In the genomic region with DNA sequence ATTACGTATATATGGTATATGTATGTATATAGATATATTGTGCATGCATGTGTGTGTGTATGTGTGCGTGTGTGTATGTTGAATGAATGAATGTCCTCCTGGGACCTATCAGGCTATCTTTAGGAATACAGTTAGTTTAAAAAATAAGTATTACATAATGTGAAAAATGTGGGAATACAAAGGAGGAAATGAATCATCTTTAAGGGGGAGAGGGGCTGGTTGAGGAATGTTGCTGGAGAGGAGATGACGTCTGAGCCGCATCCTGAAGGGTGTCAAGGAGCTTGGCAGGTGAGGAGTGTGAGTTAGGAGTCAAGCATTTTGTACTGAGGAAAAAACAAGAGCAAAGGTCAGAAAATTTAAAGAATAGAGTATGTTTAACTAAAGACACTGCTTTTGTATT, we compare ENCODE assay signal across 15 cellular contexts.
DNase-seq lines count a peak whose midpoint lies in the region; ATAC-seq and TF ChIP-seq lines count a peak whose summit lies in the region.
"Had no signal": no experiment of that assay in that cellular context is flagged by ENCODE, and none has a peak within 500 bp of the region (broad histone marks: within the 10 kb centered on the region; RNA-seq: fewer than 3 reads in every experiment).

No MANE protein-coding gene starts in this region.

- H3K9me3 ChIP-seq in left ventricle myocardium inferior (replicated peaks) = no peaks in the 10 kb centered on the region

- H3K36me3 ChIP-seq in left ventricle myocardium inferior = no peaks in the 10 kb centered on the region

- no peak for TF ChIP-seq CTCF in left ventricle myocardium inferior (IDR thresholded peaks at IDR 0.05; ENCODE audit: borderline replicate concordance)
- no peak for TF ChIP-seq CTCF in RWPE1 (conservative IDR thresholded peaks at IDR 0.05; ENCODE audit: low read depth)

- DNase-seq in left ventricle myocardium inferior (no peak), Right ventricle myocardium inferior (ENCODE audit: missing footprints) (no peak), RWPE1 (ENCODE audit: low spot score) (peak; percentile 94), fibroblast of peridontal ligament (ENCODE audit: extremely low read depth) (peak; percentile 1), skeletal muscle cell (ENCODE audit: low read depth) (peak; percentile 10), sciatic nerve (ENCODE audit: low spot score) (no peak), middle frontal gyrus (ENCODE audit: extremely low spot score, low spot score) (no peak)
- DNase-seq: activated CD4-positive, alpha-beta T cell treated with anti-CD3 and anti-CD28 coated beads for 4 hours; central memory CD4-positive, alpha-beta T cell; DMS79 treated with DMSO at 0.1 percent for 48 hours; KBM-7; left cardiac atrium; NCI-H2029 treated with DMSO at 0.1 percent for 48 hours; NK-92 treated with Interleukin-12 subunit alpha and Interleukin-12 subunit beta, amount 100 ng/mL, for 24 hours had no signal

- intact Hi-C loops in left ventricle myocardium inferior (cut with micrococcal nuclease) (no loop called here), Right ventricle myocardium inferior (cut with DNase I) (no loop called here), sciatic nerve (cut with DNase I) (no loop called here)

- POLR2A ChIA-PET in RWPE1 (lab: Yijun Ruan, JAX; ENCODE audit: low non-redundant PET) = no interaction called here

- H3K4me1 ChIP-seq in left ventricle myocardium inferior = peaks cover 20% of the 10 kb centered on the region

- ATAC-seq in Right ventricle myocardium inferior (no peak), sciatic nerve (no peak), GM18909 (IDR thresholded peaks at IDR 0.05; ENCODE audit: poor library complexity, unreplicated experiment) (no peak)

- CTCF ChIA-PET in RWPE1 (lab: Yijun Ruan, JAX) = no interaction called here

- no peak overlapping the region for H3K4me3 ChIP-seq in left ventricle myocardium inferior
- no peak overlapping the region for H3K4me3 ChIP-seq in skeletal muscle cell (ENCODE audit: low read depth, low read length)

- no peaks in the 10 kb centered on the region for H3K27me3 ChIP-seq in left ventricle myocardium inferior (ENCODE audit: low read depth)

- H3K27ac ChIP-seq in left ventricle myocardium inferior (replicated peaks) = peak overlapping the region; percentile 63
- H3K27ac ChIP-seq in RWPE1 = no peak overlapping the region

Comparison
In these comparisons a context has a peak if more than half of its experiments do, and no peak if none do; other contexts are left out.
1. DNase-seq: peak in RWPE1 (single experiment), fibroblast of peridontal ligament (single experiment) and skeletal muscle cell (single experiment); none in left ventricle myocardium inferior (single experiment), Right ventricle myocardium inferior (single experiment), sciatic nerve (single experiment) and middle frontal gyrus (single experiment).